ENCODE assay signal across 11 cellular contexts in genomic region chr10:119461380-119461779, GRCh38.
DNase-seq lines count a peak whose midpoint lies in the region; ATAC-seq and TF ChIP-seq lines count a peak whose summit lies in the region.
"Had no signal": no experiment of that assay in that cellular context is flagged by ENCODE, and none has a peak within 500 bp of the region (broad histone marks: within the 10 kb centered on the region; RNA-seq: fewer than 3 reads in every experiment).

No MANE protein-coding gene starts in this region.

- intact Hi-C loops in Right ventricle myocardium inferior (cut with DNase I): no loop called here
- intact Hi-C loops in heart right ventricle (cut with DNase I): no loop called here
- intact Hi-C loops in vagina (cut with DNase I): no loop called here

- no peak overlapping the region for H2BK15ac ChIP-seq in neuronal stem cell (ENCODE audit: low read length)

- no peak overlapping the region for H3K14ac ChIP-seq in neuronal stem cell (ENCODE audit: low read length)

- H3K36me3 ChIP-seq in heart right ventricle (peaks cover 0 to 25% (median 4%) of the 10 kb centered on the region in 9 donors), vagina (no peaks in the 10 kb centered on the region), neuronal stem cell (replicated peaks in 1 of 2; ENCODE audit: control insufficient read depth in 2 of 2, insufficient read depth in 2 of 2, low read length in 2 of 2) (no peaks in the 10 kb centered on the region)
- H3K36me3 ChIP-seq: adrenal gland, WERI-Rb-1 had no signal

- no peak overlapping the region for H2AK5ac ChIP-seq in neuronal stem cell (ENCODE audit: low read depth, low read length)

- ATAC-seq in Right ventricle myocardium inferior (peak; percentile 10), heart right ventricle (no peak), HG02885 (IDR thresholded peaks at IDR 0.05; ENCODE audit: poor library complexity, unreplicated experiment) (peak; percentile 73)

- no peak overlapping the region for H3K4ac ChIP-seq in neuronal stem cell (ENCODE audit: low read length)

- H3K18ac ChIP-seq in neuronal stem cell (ENCODE audit: low read length): no peak overlapping the region

- no peak overlapping the region for H2BK5ac ChIP-seq in neuronal stem cell (ENCODE audit: low read length)

- H3K9ac ChIP-seq in neuronal stem cell (ENCODE audit: low read depth, low read length, poor library complexity): no peak overlapping the region

- DNase-seq in Right ventricle myocardium inferior (ENCODE audit: missing footprints) (no peak), heart right ventricle (no peak), astrocyte of the hippocampus (ENCODE audit: low read depth, low spot score) (peak; percentile 22), vagina (ENCODE audit: extremely low spot score in 2 of 2) (no peak), AG20443 (ENCODE audit: low spot score) (no peak), neuronal stem cell (ENCODE audit: low spot score) (no peak), HuH-7.5 (ENCODE audit: low spot score) (no peak)
- DNase-seq: adrenal gland, WERI-Rb-1 had no signal

- H3K9me3 ChIP-seq in heart right ventricle: peaks cover 0 to 6% (median 0%) of the 10 kb centered on the region in 11 donors
- H3K9me3 ChIP-seq in vagina: no peaks in the 10 kb centered on the region
- peaks cover 3% of the 10 kb centered on the region in 2 donors for H3K9me3 ChIP-seq in neuronal stem cell (replicated peaks in 1 of 2; ENCODE audit: control insufficient read depth in 2 of 2, insufficient read depth in 1 of 2, low read depth in 1 of 2, low read length in 2 of 2)
- H3K9me3 ChIP-seq: adrenal gland had no signal

- H3K27ac ChIP-seq in heart right ventricle: no peak overlapping the region
- H3K27ac ChIP-seq in vagina: no peak overlapping the region
- no peak overlapping the region for H3K27ac ChIP-seq in neuronal stem cell (replicated peaks; ENCODE audit: low read length)
- H3K27ac ChIP-seq: adrenal gland, C4-2B, WERI-Rb-1 had no signal

- H2AFZ ChIP-seq in neuronal stem cell (ENCODE audit: low read length): no peak overlapping the region

- no peak overlapping the region for H2BK12ac ChIP-seq in neuronal stem cell (ENCODE audit: low read length)

- H3K4me3 ChIP-seq in heart right ventricle (no peak overlapping the region), vagina (no peak overlapping the region), neuronal stem cell (ENCODE audit: low read length in 2 of 2) (no peak overlapping the region)
- H3K4me3 ChIP-seq: adrenal gland had no signal

- H3K27me3 ChIP-seq in heart right ventricle (peaks cover 0 to 6% (median 0%) of the 10 kb centered on the region in 7 donors), vagina (no peaks in the 10 kb centered on the region), neuronal stem cell (ENCODE audit: control insufficient read depth in 3 of 3, insufficient read depth in 3 of 3, low read depth in 1 of 3, low read length in 3 of 3) (no peaks in the 10 kb centered on the region)
- H3K27me3 ChIP-seq: adrenal gland had no signal

- no peak overlapping the region for H4K91ac ChIP-seq in neuronal stem cell (ENCODE audit: low read depth, low read length, poor library complexity)

- WGBS in heart right ventricle, 2 donors: 95% methylated on average over 3 of the region's 3 CpGs
- no CpG with 5 or more reads among the region's 3 CpGs for WGBS in neuronal stem cell (ENCODE audit: extremely low coverage in 2 of 2, insufficient read length in 2 of 2, insufficient replicate concordance in 1 of 2), 2 donors

- H3K4me1 ChIP-seq in heart right ventricle (peaks cover 0 to 3% (median 0%) of the 10 kb centered on the region in 9 donors), vagina (peaks cover 7% of the 10 kb centered on the region), neuronal stem cell (ENCODE audit: control insufficient read depth in 2 of 2, insufficient read depth in 1 of 2, low read depth in 1 of 2, low read length in 2 of 2) (peaks cover 0 to 6% of the 10 kb centered on the region in 2 donors)
- H3K4me1 ChIP-seq: adrenal gland had no signal

- TF ChIP-seq CTCF in heart right ventricle (IDR thresholded peaks at IDR 0.05) (no peak), vagina (IDR thresholded peaks at IDR 0.05) (no peak)

- H3K23ac ChIP-seq in neuronal stem cell (ENCODE audit: low read depth, low read length, poor library complexity): no peak overlapping the region

- no peak overlapping the region for H3K4me2 ChIP-seq in neuronal stem cell (ENCODE audit: insufficient read depth, low read length, poor library complexity, severe bottlenecking)

- H4K8ac ChIP-seq in neuronal stem cell (ENCODE audit: low read depth, low read length): no peak overlapping the region

- no peaks in the 10 kb centered on the region for H3K79me1 ChIP-seq in neuronal stem cell (ENCODE audit: low read depth, low read length)

- no peak overlapping the region for H2BK120ac ChIP-seq in neuronal stem cell (ENCODE audit: low read depth, low read length)

- TF ChIP-seq POLR2A in vagina (IDR thresholded peaks at IDR 0.05): no peak

Comparison
In these comparisons a context has a peak if more than half of its experiments do, and no peak if none do; other contexts are left out.
1. ATAC-seq: peak in Right ventricle myocardium inferior (single experiment) and HG02885 (single experiment); none in heart right ventricle (0 of 8).